8 cellular contexts compared by ENCODE assay signal in genomic region chr16:30921459-30921747, GRCh38. TPM values are rescaled to one million over a fixed set of nuclear protein-coding genes. Genes with fewer than 3 reads are reported as not detected.
DNase-seq lines count a peak whose midpoint lies in the region; ATAC-seq and TF ChIP-seq lines count a peak whose summit lies in the region.

No MANE protein-coding gene starts in this region.

- WGBS in tibial nerve, 2 donors = 21 to 28% methylated on average over 6 of the region's 6 CpGs

- no peak for TF ChIP-seq EP300 in tibial nerve (IDR thresholded peaks at IDR 0.05)

- no peak for DNase-seq in activated naive CD4-positive, alpha-beta T cell treated with anti-CD3 and anti-CD28 coated beads for 36 hours
- no peak for DNase-seq in activated naive CD4-positive, alpha-beta T cell (lab: John Stamatoyannopoulos, UW)
- DNase-seq in ascending aorta (ENCODE audit: low spot score in 2 of 2) = no peak
- no peak for DNase-seq in lower lobe of right lung
- DNase-seq in tibial nerve (ENCODE audit: low spot score in 2 of 2) = no peak
- no peak for DNase-seq in WERI-Rb-1
- DNase-seq in stimulated activated CD8-positive, alpha-beta memory T cell treated with anti-CD3 and anti-CD28 coated beads, Interleukin-4, amount 100 ng/mL, for 48 hours = no peak
- DNase-seq in DMS153 treated with DMSO at 0.1 percent for 48 hours (lab: John Stamatoyannopoulos, UW; ENCODE audit: unreplicated experiment) = no peak

- H3K27me3 Mint-ChIP-seq in activated naive CD4-positive, alpha-beta T cell treated with anti-CD3 and anti-CD28 coated beads for 36 hours (ENCODE audit: low read depth) = no peaks in the 10 kb centered on the region

- H3K36me3 ChIP-seq in ascending aorta (no peaks in the 10 kb centered on the region), lower lobe of right lung (no peaks in the 10 kb centered on the region), tibial nerve (peaks cover 0 to 12% (median 0%) of the 10 kb centered on the region in 3 donors), WERI-Rb-1 (peaks cover 7% of the 10 kb centered on the region)

- no peak for TF ChIP-seq POLR2A in tibial nerve (IDR thresholded peaks at IDR 0.05)

- H3K4me3 ChIP-seq in ascending aorta = peak overlapping the region; percentile 64 to 65
- peak overlapping the region; percentile 61 for H3K4me3 ChIP-seq in lower lobe of right lung
- peak overlapping the region in 3 of 4 donors; percentile 56 to 93 (median 69) for H3K4me3 ChIP-seq in tibial nerve
- H3K4me3 ChIP-seq in WERI-Rb-1 (ENCODE audit: low read depth, low read length) = no peak overlapping the region

- H3K4me1 ChIP-seq in ascending aorta (peaks cover 3 to 4% of the 10 kb centered on the region in 2 donors), lower lobe of right lung (peaks cover 3% of the 10 kb centered on the region), tibial nerve (peaks cover 0 to 27% (median 4%) of the 10 kb centered on the region in 4 donors)

- no peak for ATAC-seq in lower lobe of right lung

- no peaks in the 10 kb centered on the region for H3K9me3 Mint-ChIP-seq in activated naive CD4-positive, alpha-beta T cell treated with anti-CD3 and anti-CD28 coated beads for 36 hours

- H3K4me1 Mint-ChIP-seq in activated naive CD4-positive, alpha-beta T cell treated with anti-CD3 and anti-CD28 coated beads for 36 hours (ENCODE audit: low read depth) = peaks cover 10% of the 10 kb centered on the region

- no peak for TF ChIP-seq CTCF in ascending aorta (IDR thresholded peaks at IDR 0.05)
- no peak for TF ChIP-seq CTCF in lower lobe of right lung (IDR thresholded peaks at IDR 0.05)
- no peak for TF ChIP-seq CTCF in tibial nerve (IDR thresholded peaks at IDR 0.05)
- no peak for TF ChIP-seq CTCF in WERI-Rb-1 (IDR thresholded peaks at IDR 0.05; ENCODE audit: low read depth, low read length)

- intact Hi-C loops in activated naive CD4-positive, alpha-beta T cell treated with anti-CD3 and anti-CD28 coated beads for 36 hours (cut with micrococcal nuclease) = loop anchor here (1.0 to 10.0 kb wide), 3 partner anchors 77 to 547 kb away; partner anchors contain the start of genes MYL11, TBC1D10B and ZNF764
- intact Hi-C loops in ascending aorta (cut with DNase I) = loop anchor here (1.0 kb wide), 2 partner anchors 46 to 77 kb away; no protein-coding TSS in a partner anchor
- intact Hi-C loops in lower lobe of right lung (cut with DNase I) = no loop called here

- H3K9me3 ChIP-seq in ascending aorta (no peaks in the 10 kb centered on the region), lower lobe of right lung (no peaks in the 10 kb centered on the region), tibial nerve (no peaks in the 10 kb centered on the region), WERI-Rb-1 (ENCODE audit: severe bottlenecking) (no peaks in the 10 kb centered on the region)

- H3K27ac ChIP-seq in ascending aorta = peak overlapping the region; percentile 95 to 97
- H3K27ac ChIP-seq in lower lobe of right lung = peak overlapping the region; percentile 92
- peak overlapping the region in 3 of 4 donors; percentile 68 to 98 (median 82) for H3K27ac ChIP-seq in tibial nerve
- H3K27ac ChIP-seq in WERI-Rb-1 = no peak overlapping the region

- no peaks in the 10 kb centered on the region for H3K27me3 ChIP-seq in ascending aorta
- H3K27me3 ChIP-seq in lower lobe of right lung (ENCODE audit: low read depth) = no peaks in the 10 kb centered on the region
- H3K27me3 ChIP-seq in tibial nerve = no peaks in the 10 kb centered on the region
- H3K27me3 ChIP-seq in WERI-Rb-1 (ENCODE audit: insufficient read depth, low read depth, severe bottlenecking) = no peaks in the 10 kb centered on the region

- H3K36me3 Mint-ChIP-seq in activated naive CD4-positive, alpha-beta T cell treated with anti-CD3 and anti-CD28 coated beads for 36 hours (ENCODE audit: low read depth) = no peaks in the 10 kb centered on the region

- CTCF ChIA-PET in activated naive CD4-positive, alpha-beta T cell treated with anti-CD3 and anti-CD28 coated beads for 36 hours (lab: Charles Lee) = interaction anchor here (0.9 to 2.7 kb wide), 4 partner anchors 21 to 136 kb away, joined by 3 to 38 read pairs (median 5); no protein-coding TSS in a partner anchor

- H3K4me3 Mint-ChIP-seq in activated naive CD4-positive, alpha-beta T cell treated with anti-CD3 and anti-CD28 coated beads for 36 hours = peak overlapping the region; percentile 99

- H3K27ac Mint-ChIP-seq in activated naive CD4-positive, alpha-beta T cell treated with anti-CD3 and anti-CD28 coated beads for 36 hours = peak overlapping the region; percentile 100

RNA-seq across cellular contexts. Expression of gene FBXL19, which starts 2.0 kb away (rescaled TPM):
- total RNA-seq in activated naive CD4-positive, alpha-beta T cell treated with anti-CD3 and anti-CD28 coated beads for 36 hours = 10 to 100 TPM; 13.6 to 15.2 TPM
- total RNA-seq in ascending aorta = 66.9 TPM
- 14.5 TPM for total RNA-seq in lower lobe of right lung
- total RNA-seq in tibial nerve = 10 to 100 TPM in 3 of 4 donors, 1 to 10 TPM in 1; 7.4 to 25.8 (median 16.7) TPM

RNA-seq across cellular contexts. Expression of gene CTF1, which starts 25.0 kb away (rescaled TPM):
- total RNA-seq in activated naive CD4-positive, alpha-beta T cell treated with anti-CD3 and anti-CD28 coated beads for 36 hours = under 1 TPM; 0.21 to 0.27 TPM
- total RNA-seq in ascending aorta = 0.21 TPM
- 10.3 TPM for total RNA-seq in lower lobe of right lung
- 1 to 10 TPM; 2.2 to 5.9 (median 3.1) TPM for total RNA-seq in tibial nerve

RNA-seq across cellular contexts. Expression of gene ORAI3, which starts 27.5 kb away (rescaled TPM):
- total RNA-seq in activated naive CD4-positive, alpha-beta T cell treated with anti-CD3 and anti-CD28 coated beads for 36 hours = 1 to 10 TPM; 4.2 to 4.7 TPM
- 39.0 TPM for total RNA-seq in ascending aorta
- total RNA-seq in lower lobe of right lung = 30.2 TPM
- total RNA-seq in tibial nerve = 10 to 100 TPM; 50.7 to 58.4 (median 52.9) TPM

RNA-seq across cellular contexts. Expression of gene BCL7C, which starts 27.5 kb away (rescaled TPM):
- total RNA-seq in activated naive CD4-positive, alpha-beta T cell treated with anti-CD3 and anti-CD28 coated beads for 36 hours = 10 to 100 TPM; 18.1 to 18.6 TPM
- total RNA-seq in ascending aorta (46.2 TPM), lower lobe of right lung (23.3 TPM), tibial nerve (10 to 100 TPM; 42.9 to 54.0 (median 48.2) TPM)

RNA-seq across cellular contexts. Expression of gene SETD1A, which starts 36.2 kb away (rescaled TPM):
- total RNA-seq in activated naive CD4-positive, alpha-beta T cell treated with anti-CD3 and anti-CD28 coated beads for 36 hours = 10 to 100 TPM; 14.3 to 14.6 TPM
- 8.3 TPM for total RNA-seq in ascending aorta
- total RNA-seq in lower lobe of right lung = 15.0 TPM
- 10 to 100 TPM in 2 of 4 donors, 1 to 10 TPM in 2; 7.9 to 17.1 (median 10.7) TPM for total RNA-seq in tibial nerve
